Comparison of ENCODE assay signal across 9 cellular contexts in genomic region chr18:3279201-3280185, GRCh38. TPM values are rescaled to one million over a fixed set of nuclear protein-coding genes. Genes with fewer than 3 reads are reported as not detected.
DNase-seq lines count a peak whose midpoint lies in the region; ATAC-seq, FAIRE-seq and TF ChIP-seq lines count a peak whose summit lies in the region.
"Had no signal": no experiment of that assay in that cellular context is flagged by ENCODE, and none has a peak within 500 bp of the region (broad histone marks: within the 10 kb centered on the region; RNA-seq: fewer than 3 reads in every experiment).

No MANE protein-coding gene starts in this region.

- DNase-seq in Calu3 (no peak), H1 (ENCODE audit: low read depth in 1 of 2, low spot score in 2 of 2) (no peak), NCI-H2029 (lab: John Stamatoyannopoulos, UW) (no peak), NK-92 (lab: John Stamatoyannopoulos, UW; ENCODE audit: unreplicated experiment) (no peak), small intestine (no peak), anterior cingulate cortex (lab: John Stamatoyannopoulos, UW) (no peak)

- no peak overlapping the region for H3K4me3 ChIP-seq in H1 (ENCODE audit: extremely low read depth in 1 of 4, insufficient read depth in 2 of 4, low read depth in 3 of 4, low read length in 4 of 4)
- no peak overlapping the region for H3K4me3 ChIP-seq in small intestine (ENCODE audit: low read depth in 1 of 2, low read length in 2 of 2)
- H3K4me3 ChIP-seq: thoracic aorta had no signal

- H3K27me3 Mint-ChIP-seq in Calu3 (ENCODE audit: unreplicated experiment) = no peaks in the 10 kb centered on the region

- no peak for TF ChIP-seq POLR2A in H1 (IDR thresholded peaks at IDR 0.05; ENCODE audit: control extremely low read depth in 1 of 2, low read depth in 2 of 2, low read length in 2 of 2)

- H3K79me2 ChIP-seq in H1 (ENCODE audit: control insufficient read depth in 1 of 2, insufficient read depth in 2 of 2, low read length in 2 of 2) = no peaks in the 10 kb centered on the region

- no peak overlapping the region for H4K5ac ChIP-seq in H1 (ENCODE audit: insufficient read length, low read depth, low read length)

- H3K27me3 ChIP-seq in H1 (replicated peaks in 1 of 4; ENCODE audit: control insufficient read depth in 3 of 4, extremely low read depth in 1 of 4, insufficient read depth in 3 of 4, low read length in 3 of 4) (no peaks in the 10 kb centered on the region), small intestine (ENCODE audit: control insufficient read depth in 2 of 2, insufficient read depth in 2 of 2, low read length in 2 of 2) (no peaks in the 10 kb centered on the region)

- H2BK5ac ChIP-seq in H1 (ENCODE audit: low read depth, low read length) = 0 out of 2 replicates have a peak overlapping the region, but pooled peaks have one; percentile 28

- no peak for TF ChIP-seq CTCF in Calu3 (IDR thresholded peaks at IDR 0.05; ENCODE audit: unreplicated experiment)
- TF ChIP-seq CTCF in H1 (IDR thresholded peaks at IDR 0.05; ENCODE audit: control extremely low read depth in 1 of 3, insufficient read depth in 1 of 3, low read depth in 1 of 3, low read length in 3 of 3) = peak in 1 of 3 experiments; percentile 14; a peak in 1 of 4 replicates

- H3K4me1 ChIP-seq in H1 (replicated peaks in 1 of 4; ENCODE audit: control insufficient read depth in 3 of 4, insufficient read depth in 4 of 4, low read length in 3 of 4) (peaks cover 0 to 7% (median 2%) of the 10 kb centered on the region in 4 experiments; a peak in 3 of 7 replicates), small intestine (ENCODE audit: control insufficient read depth in 2 of 2, insufficient read depth in 1 of 2, low read depth in 1 of 2, low read length in 1 of 2) (no peaks in the 10 kb centered on the region)

- H4K20me1 ChIP-seq in H1 (replicated peaks in 1 of 2; ENCODE audit: control insufficient read depth in 1 of 2, insufficient read depth in 2 of 2, low read length in 2 of 2) = no peaks in the 10 kb centered on the region

- POLR2A ChIA-PET in H1 (lab: Charles Lee; ENCODE audit: partially characterized antibody) = interaction anchor here (0.7 to 1.7 kb wide), 6 partner anchors 16 to 410 kb away, joined by 3 to 5 read pairs (median 4); no protein-coding TSS in a partner anchor

- no peak overlapping the region for H3K4ac ChIP-seq in H1 (replicated peaks; ENCODE audit: insufficient read length, low read depth, low read length)

- TF ChIP-seq RAD21 in H1 (IDR thresholded peaks at IDR 0.05 in 1 of 2, conservative IDR thresholded peaks at IDR 0.05 in 1 of 2; ENCODE audit: low read depth in 2 of 2, low read length in 2 of 2) = peak; percentile 52 to 54

- H2AK5ac ChIP-seq in H1 (ENCODE audit: low read depth, low read length) = no peak overlapping the region

- FAIRE-seq in H1 (lab: Jason Lieb, UNC) (no peak), small intestine (lab: Jason Lieb, UNC) (no peak)

- ATAC-seq in GM21423 (IDR thresholded peaks at IDR 0.05; ENCODE audit: unreplicated experiment) (peak; percentile 76), HG03442 (IDR thresholded peaks at IDR 0.05; ENCODE audit: unreplicated experiment) (peak; percentile 81)

- no peaks in the 10 kb centered on the region for H3K9me3 Mint-ChIP-seq in Calu3 (ENCODE audit: low read depth, unreplicated experiment)

- no peak overlapping the region for H3K14ac ChIP-seq in H1 (ENCODE audit: insufficient read length)

- no TSS peak for BruUV-seq in Calu3 (replicated peaks; lab: Mats Ljungman, UMichigan)

- H3K79me1 ChIP-seq in H1 (ENCODE audit: low read depth, low read length) = no peaks in the 10 kb centered on the region

- H2BK12ac ChIP-seq in H1 (ENCODE audit: low read depth, low read length) = no peak overlapping the region; the same call in 1 of the 2 replicates

- H3K4me2 ChIP-seq in H1 (ENCODE audit: insufficient read depth in 1 of 2, low read depth in 2 of 2, low read length in 2 of 2) = peak overlapping the region in 1 of 2 experiments; percentile 17; a peak in 1 of 4 replicates

- H4K8ac ChIP-seq in H1 (ENCODE audit: extremely low read depth, insufficient read depth, low read length) = no peak overlapping the region

- H3K36me3 Mint-ChIP-seq in Calu3 (ENCODE audit: insufficient read depth, unreplicated experiment) = peaks cover 50% of the 10 kb centered on the region

- no peaks in the 10 kb centered on the region for H3K9me3 ChIP-seq in H1 (ENCODE audit: insufficient read depth in 2 of 2, low read depth in 1 of 2, low read length in 1 of 2)
- no peaks in the 10 kb centered on the region for H3K9me3 ChIP-seq in small intestine (ENCODE audit: control insufficient read depth, low read depth)
- H3K9me3 ChIP-seq: thoracic aorta had no signal

- no peaks in the 10 kb centered on the region for H3K23me2 ChIP-seq in H1 (ENCODE audit: low read depth, low read length)

- H3K18ac ChIP-seq in H1 (ENCODE audit: extremely low read depth, low read length) = no peak overlapping the region

- intact Hi-C loops in Calu3 (cut with micrococcal nuclease; ENCODE audit: unreplicated experiment) = loop anchor here (2.0 to 5.0 kb wide), 3 partner anchors 315 to 593 kb away; no protein-coding TSS in a partner anchor

- peak overlapping the region; percentile 48 for H3K27ac Mint-ChIP-seq in Calu3 (ENCODE audit: unreplicated experiment)

- H3K4me1 Mint-ChIP-seq in Calu3 (ENCODE audit: low read depth, unreplicated experiment) = peaks cover 19% of the 10 kb centered on the region

- H3K23ac ChIP-seq in H1 (ENCODE audit: insufficient read length) = no peak overlapping the region

- H3K9ac ChIP-seq in H1 (replicated peaks in 1 of 4; ENCODE audit: extremely low read depth in 1 of 4, low read depth in 3 of 4, low read length in 3 of 4) = no peak overlapping the region

- WGBS in H1 (ENCODE audit: extremely low coverage in 1 of 2, insufficient coverage in 1 of 2, insufficient read length in 1 of 2, insufficient replicate concordance in 2 of 2, low coverage in 1 of 2, low lambda C conversion rate in 2 of 2, missing lambda C conversion rate in 1 of 2), 2 experiments = 71% methylated on average over 14 of the region's 14 CpGs; no CpG with 5 or more reads in 1 of the 2 experiments
- 20 to 30% (median 28%) methylated on average over 14 of the region's 14 CpGs for WGBS in small intestine, 3 donors

- H2AFZ ChIP-seq in H1 (ENCODE audit: low read length) = no peak overlapping the region

- H3K27ac ChIP-seq in H1 (ENCODE audit: low read depth, low read length) = no peak overlapping the region
- H3K27ac ChIP-seq in small intestine (ENCODE audit: low read depth in 1 of 2, low read length in 1 of 2) = no peak overlapping the region
- H3K27ac ChIP-seq: thoracic aorta had no signal

- H2BK15ac ChIP-seq in H1 (ENCODE audit: low read length) = no peak overlapping the region

- no peak overlapping the region for H3K56ac ChIP-seq in H1 (replicated peaks; ENCODE audit: insufficient read length, low read depth, low read length)

- H3K4me3 Mint-ChIP-seq in Calu3 (ENCODE audit: low read depth, unreplicated experiment) = no peak overlapping the region

- H3K36me3 ChIP-seq in H1 (ENCODE audit: control insufficient read depth in 2 of 4, insufficient read depth in 4 of 4, low read length in 3 of 4) (peaks cover 2 to 25% (median 8%) of the 10 kb centered on the region in 4 experiments; a peak in 6 of 8 replicates), small intestine (ENCODE audit: control insufficient read depth in 2 of 2, insufficient read depth in 2 of 2, low read length in 2 of 2) (peaks cover 13% of the 10 kb centered on the region in 2 donors)

- CTCF ChIA-PET in Calu3 (lab: Charles Lee) = interaction anchor here (1.0 to 1.9 kb wide), 3 partner anchors 15 to 314 kb away, joined by 4 to 5 read pairs (median 4); no protein-coding TSS in a partner anchor
- CTCF ChIA-PET in H1 (lab: Charles Lee; ENCODE audit: partially characterized antibody) = interaction anchor here (0.5 to 5.4 kb wide), 20 partner anchors 16 to 789 kb away, joined by 3 to 39 read pairs (median 4); no protein-coding TSS in a partner anchor

- H2BK20ac ChIP-seq in H1 (ENCODE audit: low read length) = no peak overlapping the region

- no peak overlapping the region for H4K91ac ChIP-seq in H1 (replicated peaks; ENCODE audit: insufficient read length, low read length)

- no peak overlapping the region for H2BK120ac ChIP-seq in H1 (replicated peaks; ENCODE audit: low read depth, low read length)

- TF ChIP-seq EP300 in H1 (IDR thresholded peaks at IDR 0.05; ENCODE audit: borderline replicate concordance in 1 of 2, low read depth in 2 of 2, low read length in 2 of 2) = no peak

RNA-seq across cellular contexts. Expression of gene MYL12B, which starts 17.6 kb away (rescaled TPM):
- 523 and 564 TPM in 2 replicates for total RNA-seq in Calu3 (2022)
- 164 and 174 TPM in 2 replicates for total RNA-seq in H1 (2021; fragmentation: NEBNext Ultra II Directional; extraction: Animal tissue kit (Norgen Biotek cat#: 25700))
- polyA plus RNA-seq in H1 (2011; rRNA removed) (100 and 188 TPM in 2 replicates), small intestine (1,000 to 10,000 TPM in 2 of 3 donors, 100 to 1,000 TPM in 1; 601 to 1,249 (median 1,170) TPM)
- 199 TPM for polyA plus RNA-seq in H1 (2011; cell fraction: cytosol; rRNA removed)
- 56.0 TPM for polyA plus RNA-seq in H1 (2011; cell fraction: nucleus; rRNA removed)
- 177 to 224 TPM (median 188 TPM) in 4 replicates for polyA plus RNA-seq in H1 (2012, experiment 1 of 2)
- polyA plus RNA-seq in H1 (2012, experiment 2 of 2) = 35.3 TPM
- polyA plus RNA-seq in H1 (2013, experiment 1 of 2) = 207 TPM
- polyA plus RNA-seq in H1 (2013, experiment 2 of 2) = 203 TPM
- polyA minus RNA-seq in H1 (2011; rRNA and poly(A)+ RNA removed) = 82.3 and 109 TPM in 2 replicates
- 64.8 TPM for polyA minus RNA-seq in H1 (2011; cell fraction: cytosol; rRNA and poly(A)+ RNA removed)
- 41.4 TPM for polyA minus RNA-seq in H1 (2011; cell fraction: nucleus; rRNA and poly(A)+ RNA removed)

RNA-seq across cellular contexts. Expression of gene MYL12A, which starts 31.9 kb away (rescaled TPM):
- total RNA-seq in Calu3 (2022) = 428 and 464 TPM in 2 replicates
- total RNA-seq in H1 (2021; fragmentation: NEBNext Ultra II Directional; extraction: Animal tissue kit (Norgen Biotek cat#: 25700)) = 238 and 247 TPM in 2 replicates
- polyA plus RNA-seq in H1 (2011; rRNA removed) = 88.4 and 188 TPM in 2 replicates
- polyA plus RNA-seq in H1 (2011; cell fraction: cytosol; rRNA removed) = 203 TPM
- 60.5 TPM for polyA plus RNA-seq in H1 (2011; cell fraction: nucleus; rRNA removed)
- polyA plus RNA-seq in H1 (2012, experiment 1 of 2) = 198 to 308 TPM (median 222 TPM) in 4 replicates
- 81.9 TPM for polyA plus RNA-seq in H1 (2012, experiment 2 of 2)
- 348 TPM for polyA plus RNA-seq in H1 (2013, experiment 1 of 2)
- polyA plus RNA-seq in H1 (2013, experiment 2 of 2) = 332 TPM
- polyA minus RNA-seq in H1 (2011; rRNA and poly(A)+ RNA removed) = 151 and 173 TPM in 2 replicates
- 91.4 TPM for polyA minus RNA-seq in H1 (2011; cell fraction: cytosol; rRNA and poly(A)+ RNA removed)
- polyA minus RNA-seq in H1 (2011; cell fraction: nucleus; rRNA and poly(A)+ RNA removed) = 165 TPM
- polyA plus RNA-seq in small intestine = 100 to 1,000 TPM; 417 to 708 (median 665) TPM

RNA-seq across cellular contexts. Expression of gene MYOM1, which starts 59.7 kb away (rescaled TPM):
- total RNA-seq in Calu3 (2022) = 16.5 and 20.4 TPM in 2 replicates
- total RNA-seq in H1 (2021; fragmentation: NEBNext Ultra II Directional; extraction: Animal tissue kit (Norgen Biotek cat#: 25700)) = 0.32 and 0.78 TPM in 2 replicates
- 0.06 and 0.16 TPM in 2 replicates for polyA plus RNA-seq in H1 (2011; rRNA removed)
- 0.21 TPM for polyA plus RNA-seq in H1 (2011; cell fraction: cytosol; rRNA removed)
- 0.20 TPM for polyA plus RNA-seq in H1 (2011; cell fraction: nucleus; rRNA removed)
- polyA plus RNA-seq in H1 (2012, experiment 1 of 2) = 0.23 to 0.49 TPM (median 0.34 TPM) in 4 replicates
- polyA plus RNA-seq in H1 (2012, experiment 2 of 2) = not detected
- polyA plus RNA-seq in H1 (2013, experiment 1 of 2) = 0.14 TPM
- 0.18 TPM for polyA plus RNA-seq in H1 (2013, experiment 2 of 2)
- polyA minus RNA-seq in H1 (2011; rRNA and poly(A)+ RNA removed) = 0.05 and 0.54 TPM in 2 replicates
- polyA minus RNA-seq in H1 (2011; cell fraction: cytosol; rRNA and poly(A)+ RNA removed) = not detected
- polyA minus RNA-seq in H1 (2011; cell fraction: nucleus; rRNA and poly(A)+ RNA removed) = 0.50 TPM
- polyA plus RNA-seq in small intestine = 1 to 10 TPM; 1.5 to 2.9 (median 2.7) TPM
